ENCODE assay signal across 2 cellular contexts in the genomic region with DNA sequence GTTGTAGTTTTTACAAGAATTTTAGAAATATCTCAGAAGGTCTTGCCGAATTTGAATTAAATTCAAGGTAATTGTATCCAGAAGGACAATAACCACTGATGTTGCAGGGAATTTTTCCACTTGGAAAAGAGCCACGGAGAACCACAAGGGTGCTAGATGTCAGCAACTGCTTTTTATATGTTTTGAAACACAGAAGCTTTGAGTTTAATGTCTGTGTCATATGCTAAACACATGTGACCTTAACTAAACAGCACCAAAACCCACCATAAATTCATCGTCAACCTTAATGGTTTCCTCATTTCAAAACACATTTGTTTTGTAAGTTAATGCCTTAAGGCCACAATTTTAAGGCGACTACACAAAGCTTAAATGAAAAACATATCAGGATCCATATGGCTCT.
TF ChIP-seq lines count a peak whose summit lies in the region.

No MANE protein-coding gene starts in this region.

TF ChIP-seq in SK-N-SH, 30 proteins besides CTCF, POLR2A, EP300 and RAD21:
- TF ChIP-seq TCF12 (IDR thresholded peaks at IDR 0.05) (peak; percentile 59), GATA2 (CRISPR knock-in tag; IDR thresholded peaks at IDR 0.05) (0 out of 2 replicates have a peak, but pooled peaks have one; percentile 19), NRF1 (IDR thresholded peaks at IDR 0.05; ENCODE audit: low read depth, low read length) (no peak), POLR2AphosphoS5 (IDR thresholded peaks at IDR 0.05; ENCODE audit: low read depth, low read length) (0 out of 2 replicates have a peak, but pooled peaks have one; percentile 19)

TF ChIP-seq in SK-N-SH treated with all-trans-retinoic acid at 6 μM for 48 hours, 23 proteins besides CTCF, POLR2A, EP300 and RAD21:
- TF ChIP-seq TCF4 (CRISPR knock-in tag; IDR thresholded peaks at IDR 0.05; ENCODE audit: borderline replicate concordance): no peak
- TF ChIP-seq, protein P1, sequence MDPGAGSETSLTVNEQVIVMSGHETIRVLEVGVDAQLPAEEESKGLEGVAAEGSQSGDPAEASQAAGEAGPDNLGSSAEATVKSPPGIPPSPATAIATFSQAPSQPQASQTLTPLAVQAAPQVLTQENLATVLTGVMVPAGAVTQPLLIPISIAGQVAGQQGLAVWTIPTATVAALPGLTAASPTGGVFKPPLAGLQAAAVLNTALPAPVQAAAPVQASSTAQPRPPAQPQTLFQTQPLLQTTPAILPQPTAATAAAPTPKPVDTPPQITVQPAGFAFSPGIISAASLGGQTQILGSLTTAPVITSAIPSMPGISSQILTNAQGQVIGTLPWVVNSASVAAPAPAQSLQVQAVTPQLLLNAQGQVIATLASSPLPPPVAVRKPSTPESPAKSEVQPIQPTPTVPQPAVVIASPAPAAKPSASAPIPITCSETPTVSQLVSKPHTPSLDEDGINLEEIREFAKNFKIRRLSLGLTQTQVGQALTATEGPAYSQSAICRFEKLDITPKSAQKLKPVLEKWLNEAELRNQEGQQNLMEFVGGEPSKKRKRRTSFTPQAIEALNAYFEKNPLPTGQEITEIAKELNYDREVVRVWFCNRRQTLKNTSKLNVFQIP (CRISPR knock-in tag; IDR thresholded peaks at IDR 0.05; ENCODE audit: borderline replicate concordance, low read depth): no peak
- TF ChIP-seq, protein P2, sequence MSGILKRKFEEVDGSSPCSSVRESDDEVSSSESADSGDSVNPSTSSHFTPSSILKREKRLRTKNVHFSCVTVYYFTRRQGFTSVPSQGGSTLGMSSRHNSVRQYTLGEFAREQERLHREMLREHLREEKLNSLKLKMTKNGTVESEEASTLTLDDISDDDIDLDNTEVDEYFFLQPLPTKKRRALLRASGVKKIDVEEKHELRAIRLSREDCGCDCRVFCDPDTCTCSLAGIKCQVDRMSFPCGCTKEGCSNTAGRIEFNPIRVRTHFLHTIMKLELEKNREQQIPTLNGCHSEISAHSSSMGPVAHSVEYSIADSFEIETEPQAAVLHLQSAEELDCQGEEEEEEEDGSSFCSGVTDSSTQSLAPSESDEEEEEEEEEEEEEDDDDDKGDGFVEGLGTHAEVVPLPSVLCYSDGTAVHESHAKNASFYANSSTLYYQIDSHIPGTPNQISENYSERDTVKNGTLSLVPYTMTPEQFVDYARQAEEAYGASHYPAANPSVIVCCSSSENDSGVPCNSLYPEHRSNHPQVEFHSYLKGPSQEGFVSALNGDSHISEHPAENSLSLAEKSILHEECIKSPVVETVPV (CRISPR knock-in tag; IDR thresholded peaks at IDR 0.05): no peak
